ENCODE assay signal across 12 cellular contexts in the genomic region with DNA sequence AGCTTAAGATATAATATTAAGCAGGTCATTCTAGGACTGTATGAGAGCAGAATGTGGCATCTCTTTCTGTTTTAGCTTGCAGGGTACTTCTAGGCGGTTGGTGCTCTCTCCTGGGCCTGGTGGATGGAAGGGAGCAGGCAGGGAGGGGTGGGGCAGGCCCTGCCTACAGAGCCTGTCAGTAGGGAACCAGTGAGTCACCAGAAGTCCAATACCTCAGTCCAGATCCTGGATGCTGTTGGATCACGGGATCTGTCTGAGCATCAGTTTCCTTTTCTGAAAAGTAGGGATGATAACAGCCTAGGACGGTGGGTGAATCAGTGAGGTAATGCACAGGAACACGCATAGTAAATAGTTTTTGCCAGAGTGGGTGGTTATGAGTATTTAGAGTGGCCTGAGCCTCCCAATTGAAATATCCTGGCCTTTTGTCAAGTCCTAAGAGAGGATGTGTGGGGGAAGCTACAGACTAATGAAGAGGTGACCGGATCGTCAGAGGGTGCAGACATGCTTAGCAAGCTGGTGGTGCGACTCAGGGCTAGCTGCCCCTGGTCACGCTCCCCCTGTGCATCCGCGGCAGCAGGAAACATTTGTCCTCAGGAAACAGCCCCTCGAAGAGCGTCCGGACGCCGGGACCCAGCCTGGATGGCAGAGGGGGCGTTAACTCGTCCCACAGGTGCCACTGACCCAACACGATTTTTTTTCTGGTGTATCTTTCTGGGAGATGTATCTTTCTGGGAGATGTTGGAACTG. TPM values are rescaled to one million over a fixed set of nuclear protein-coding genes. Genes with fewer than 3 reads are reported as not detected.
A peak's percentile ranks its signal among the peaks of the same experiment; 100 is the strongest.
DNase-seq lines count a peak whose midpoint lies in the region; ATAC-seq and TF ChIP-seq lines count a peak whose summit lies in the region.
"Had no signal": no experiment of that assay in that cellular context is flagged by ENCODE, and none has a peak within 500 bp of the region (broad histone marks: within the 10 kb centered on the region; RNA-seq: fewer than 3 reads in every experiment).

No MANE protein-coding gene starts in this region.

- H3K18ac ChIP-seq in neuronal stem cell (ENCODE audit: low read length), result no peak overlapping the region

- peaks cover 100% of the 10 kb centered on the region for H3K79me2 ChIP-seq in SK-N-SH (ENCODE audit: insufficient read depth)

- no peak for ATAC-seq in HG03108 (IDR thresholded peaks at IDR 0.05; ENCODE audit: unreplicated experiment)
- ATAC-seq: activated CD8-positive, alpha-beta T cell treated with anti-CD3 and anti-CD28 coated beads, Interleukin-2, amount 10 ng/mL, durations not matched to agents 7 days and 5 days had no signal

- peaks cover 59% of the 10 kb centered on the region for H4K20me1 ChIP-seq in SK-N-SH (ENCODE audit: insufficient read depth)

- H2BK12ac ChIP-seq in neuronal stem cell (ENCODE audit: low read length), result no peak overlapping the region

- H3F3A ChIP-seq in SK-N-SH (replicated peaks; ENCODE audit: insufficient read depth), result peaks cover 50% of the 10 kb centered on the region

- DNase-seq in AG08396 (ENCODE audit: low spot score) (peak; percentile 75), SK-N-SH (peak; percentile 53), fibroblast of mammary gland (ENCODE audit: low read depth) (peak; percentile 96), neuronal stem cell (ENCODE audit: low spot score) (no peak), NCI-H1092 (lab: John Stamatoyannopoulos, UW) (no peak), SK-N-DZ (ENCODE audit: low spot score) (no peak)
- no peak for DNase-seq in activated CD4-positive, alpha-beta T cell treated with anti-CD3 and anti-CD28 coated beads, Interleukin-2, amount 50 U/mL, for 48 hours
- DNase-seq: activated CD8-positive, alpha-beta T cell treated with anti-CD3 and anti-CD28 coated beads, Interleukin-2, amount 10 ng/mL, durations not matched to agents 7 days and 5 days; central memory CD4-positive, alpha-beta T cell; NCI-H2029 treated with DMSO at 0.1 percent for 48 hours; SHP77 treated with DMSO at 0.1 percent for 48 hours had no signal

- H3K4me2 ChIP-seq in SK-N-SH (peak overlapping the region; percentile 59), neuronal stem cell (ENCODE audit: insufficient read depth, low read length, poor library complexity, severe bottlenecking) (no peak overlapping the region)

- H3K9ac ChIP-seq in SK-N-SH (peak overlapping the region; percentile 57; the same call in 1 of the 2 replicates), neuronal stem cell (ENCODE audit: low read depth, low read length, poor library complexity) (no peak overlapping the region)

- no peak overlapping the region for H4K91ac ChIP-seq in neuronal stem cell (ENCODE audit: low read depth, low read length, poor library complexity)

- 21% methylated on average over 8 of the region's 18 CpGs for WGBS in SK-N-SH (ENCODE audit: low lambda C conversion rate)
- no CpG with 5 or more reads among the region's 18 CpGs for WGBS in neuronal stem cell (ENCODE audit: extremely low coverage in 2 of 2, insufficient read length in 2 of 2, insufficient replicate concordance in 1 of 2), 2 donors

- H3K23ac ChIP-seq in neuronal stem cell (ENCODE audit: low read depth, low read length, poor library complexity), result no peak overlapping the region

- H2BK5ac ChIP-seq in neuronal stem cell (ENCODE audit: low read length), result no peak overlapping the region

- H2AFZ ChIP-seq in SK-N-SH (ENCODE audit: low read depth), result no peak overlapping the region
- H2AFZ ChIP-seq in neuronal stem cell (ENCODE audit: low read length), result no peak overlapping the region

- H3K4me1 ChIP-seq in SK-N-SH (ENCODE audit: control insufficient read depth in 1 of 2, insufficient read depth in 2 of 2, low read depth in 1 of 2, low read length in 1 of 2), result peaks cover 44 to 58% of the 10 kb centered on the region in 2 experiments
- peaks cover 4 to 5% of the 10 kb centered on the region in 2 donors for H3K4me1 ChIP-seq in neuronal stem cell (ENCODE audit: control insufficient read depth in 2 of 2, insufficient read depth in 1 of 2, low read depth in 1 of 2, low read length in 2 of 2)

- H3K4ac ChIP-seq in neuronal stem cell (ENCODE audit: low read length), result no peak overlapping the region

- H3K36me3 ChIP-seq in SK-N-SH (replicated peaks in 1 of 2; ENCODE audit: control insufficient read depth in 1 of 2, insufficient read depth in 2 of 2, low read length in 1 of 2) (peaks cover 0 to 23% of the 10 kb centered on the region in 2 experiments), neuronal stem cell (replicated peaks in 1 of 2; ENCODE audit: control insufficient read depth in 2 of 2, insufficient read depth in 2 of 2, low read length in 2 of 2) (no peaks in the 10 kb centered on the region)

- POLR2A ChIA-PET in SK-N-SH (lab: Yijun Ruan, JAX), result interaction anchor here (0.7 to 2.8 kb wide), 2 partner anchors 55 to 87 kb away, joined by 3 to 13 read pairs; no protein-coding TSS in a partner anchor

- H3K14ac ChIP-seq in neuronal stem cell (ENCODE audit: low read length), result no peak overlapping the region

- H3K27ac ChIP-seq in SK-N-SH (ENCODE audit: low read depth in 2 of 2, low read length in 1 of 2), result peak overlapping the region; percentile 95
- H3K27ac ChIP-seq in neuronal stem cell (replicated peaks; ENCODE audit: low read length), result no peak overlapping the region

- no peak overlapping the region for H2BK120ac ChIP-seq in neuronal stem cell (ENCODE audit: low read depth, low read length)

- no peak for TF ChIP-seq CTCF in SK-N-SH (IDR thresholded peaks at IDR 0.05)
- no peak for TF ChIP-seq CTCF in fibroblast of mammary gland (conservative IDR thresholded peaks at IDR 0.05; ENCODE audit: control insufficient read depth, insufficient read depth, low read depth, low read length)

- H2BK15ac ChIP-seq in neuronal stem cell (ENCODE audit: low read length), result no peak overlapping the region

- no peaks in the 10 kb centered on the region for H3K9me3 ChIP-seq in SK-N-SH
- no peaks in the 10 kb centered on the region for H3K9me3 ChIP-seq in neuronal stem cell (replicated peaks in 1 of 2; ENCODE audit: control insufficient read depth in 2 of 2, insufficient read depth in 1 of 2, low read depth in 1 of 2, low read length in 2 of 2)

- H3K9me2 ChIP-seq in SK-N-SH, result no peaks in the 10 kb centered on the region

- H4K8ac ChIP-seq in neuronal stem cell (ENCODE audit: low read depth, low read length), result no peak overlapping the region

- H2AK5ac ChIP-seq in neuronal stem cell (ENCODE audit: low read depth, low read length), result peak overlapping the region; percentile 48

- CTCF ChIA-PET in SK-N-SH (lab: Yijun Ruan, JAX), result interaction anchor here (0.8 to 12.3 kb wide), 7 partner anchors 21 to 231 kb away, joined by 3 to 397 read pairs (median 53); partner anchors contain the start of gene NAV1

- peaks cover 3% of the 10 kb centered on the region for H3K79me1 ChIP-seq in neuronal stem cell (ENCODE audit: low read depth, low read length)

- 0 out of 4 replicates have a peak, but pooled peaks of 1 of the 2 experiments have one; percentile 37 for TF ChIP-seq EP300 in SK-N-SH (IDR thresholded peaks at IDR 0.05; ENCODE audit: borderline replicate concordance in 1 of 2, low read depth in 1 of 2, low read length in 1 of 2)

- peak overlapping the region in 1 of 2 experiments; percentile 1; a peak in 2 of 4 replicates for H3K4me3 ChIP-seq in SK-N-SH (ENCODE audit: low read depth in 2 of 2, low read length in 1 of 2)
- no peak overlapping the region for H3K4me3 ChIP-seq in fibroblast of mammary gland (ENCODE audit: control insufficient read depth, low read depth, low read length)
- H3K4me3 ChIP-seq in neuronal stem cell (ENCODE audit: low read length in 2 of 2), result no peak overlapping the region

- peak; percentile 14 for TF ChIP-seq RAD21 in SK-N-SH (IDR thresholded peaks at IDR 0.05; ENCODE audit: low read length)

- H3K27me3 ChIP-seq in SK-N-SH (ENCODE audit: insufficient read depth) (no peaks in the 10 kb centered on the region), neuronal stem cell (ENCODE audit: control insufficient read depth in 3 of 3, insufficient read depth in 3 of 3, low read depth in 1 of 3, low read length in 3 of 3) (peaks cover 0 to 2% (median 0%) of the 10 kb centered on the region in 3 experiments)

TF ChIP-seq in SK-N-SH, 30 proteins besides CTCF, POLR2A, EP300 and RAD21 (continues in another document):
- no peak for TF ChIP-seq MEF2A (IDR thresholded peaks at IDR 0.05; ENCODE audit: borderline replicate concordance, low read depth)
- 0 out of 2 replicates have a peak, but pooled peaks have one; percentile 19 for TF ChIP-seq MXI1 (IDR thresholded peaks at IDR 0.05; ENCODE audit: low read depth, low read length)
- TF ChIP-seq, protein P1, sequence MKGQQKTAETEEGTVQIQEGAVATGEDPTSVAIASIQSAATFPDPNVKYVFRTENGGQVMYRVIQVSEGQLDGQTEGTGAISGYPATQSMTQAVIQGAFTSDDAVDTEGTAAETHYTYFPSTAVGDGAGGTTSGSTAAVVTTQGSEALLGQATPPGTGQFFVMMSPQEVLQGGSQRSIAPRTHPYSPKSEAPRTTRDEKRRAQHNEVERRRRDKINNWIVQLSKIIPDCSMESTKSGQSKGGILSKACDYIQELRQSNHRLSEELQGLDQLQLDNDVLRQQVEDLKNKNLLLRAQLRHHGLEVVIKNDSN (IDR thresholded peaks at IDR 0.05; ENCODE audit: borderline replicate concordance, low read depth), result peak; percentile 34; the same call in 1 of the 2 replicates
- peak; percentile 41 for TF ChIP-seq JUND (IDR thresholded peaks at IDR 0.05)
- no peak for TF ChIP-seq IRF3 (IDR thresholded peaks at IDR 0.05; ENCODE audit: low read depth, low read length)

RNA-seq across cellular contexts. Expression of gene NAV1, which starts 23.9 kb away (rescaled TPM):
- 13.3 and 16.1 TPM in 2 replicates for polyA plus RNA-seq in SK-N-SH (2012; rRNA removed)
- 11.1 and 14.3 TPM in 2 replicates for polyA plus RNA-seq in SK-N-SH (2012; cell fraction: cytosol; rRNA removed)
- 39.7 and 44.9 TPM in 2 replicates for polyA plus RNA-seq in SK-N-SH (2012; cell fraction: nucleus; rRNA removed)
- polyA plus RNA-seq in neuronal stem cell (2013, experiment 1 of 2), result 112 TPM
- polyA plus RNA-seq in neuronal stem cell (2013, experiment 2 of 2), result 121 TPM
- polyA plus RNA-seq in SK-N-DZ (2014; cell fraction: cytosol; rRNA removed), result 1.00 and 1.4 TPM in 2 replicates
- polyA plus RNA-seq in SK-N-DZ (2014; cell fraction: nucleus; rRNA removed), result 0.65 and 0.95 TPM in 2 replicates

RNA-seq across cellular contexts. Expression of gene CSRP1, which starts 55.9 kb away (rescaled TPM):
- 317 and 373 TPM in 2 replicates for polyA plus RNA-seq in SK-N-SH (2012; rRNA removed)
- polyA plus RNA-seq in SK-N-SH (2012; cell fraction: cytosol; rRNA removed), result 237 and 288 TPM in 2 replicates
- polyA plus RNA-seq in SK-N-SH (2012; cell fraction: nucleus; rRNA removed), result 358 and 396 TPM in 2 replicates
- 31.8 TPM for polyA plus RNA-seq in neuronal stem cell (2013, experiment 1 of 2)
- 29.5 TPM for polyA plus RNA-seq in neuronal stem cell (2013, experiment 2 of 2)
- 8.2 and 16.9 TPM in 2 replicates for polyA plus RNA-seq in SK-N-DZ (2014; cell fraction: cytosol; rRNA removed)
- polyA plus RNA-seq in SK-N-DZ (2014; cell fraction: nucleus; rRNA removed), result 4.3 and 10.9 TPM in 2 replicates

Comparison
In these comparisons a context has a peak if more than half of its experiments do, and no peak if none do; other contexts are left out.
1. DNase-seq: peak in AG08396 (single experiment), SK-N-SH (single experiment) and fibroblast of mammary gland (single experiment); none in neuronal stem cell (single experiment), activated CD4-positive, alpha-beta T cell treated with anti-CD3 and anti-CD28 coated beads, Interleukin-2, amount 50 U/mL, for 48 hours (0 of 2), NCI-H1092 (single experiment) and SK-N-DZ (single experiment).